18 cellular contexts compared by ENCODE assay signal in the genomic region with DNA sequence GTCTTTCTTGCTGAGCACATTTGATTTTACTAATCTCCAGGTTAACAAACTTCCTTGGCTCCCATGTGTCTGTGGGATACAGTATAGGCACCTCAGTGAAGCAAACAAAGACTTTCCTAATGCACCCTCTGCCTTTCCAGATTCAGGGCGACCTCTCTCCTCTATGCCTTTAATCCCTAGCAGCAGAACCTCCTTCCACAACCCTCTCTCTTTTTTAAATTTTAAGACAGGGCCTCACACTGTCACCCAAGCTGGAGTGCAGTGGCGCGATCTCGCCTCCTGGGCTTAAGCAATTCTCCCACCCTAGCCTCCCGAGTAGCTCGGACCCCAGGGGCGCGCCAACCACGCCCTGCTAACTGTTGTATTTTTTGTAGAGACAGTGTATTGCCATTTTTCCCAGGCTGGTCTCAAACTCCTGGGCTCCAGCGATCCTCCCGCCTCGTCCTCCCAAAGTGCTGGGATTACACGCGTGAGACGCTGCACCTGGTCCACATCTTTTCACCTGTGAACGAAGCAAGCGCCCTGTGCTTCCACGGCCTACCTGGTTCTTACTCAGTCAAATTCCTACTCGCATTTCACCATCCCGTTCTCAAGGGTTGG. TPM values are rescaled to one million over a fixed set of nuclear protein-coding genes. Genes with fewer than 3 reads are reported as not detected.
A peak's percentile ranks its signal among the peaks of the same experiment; 100 is the strongest.
DNase-seq lines count a peak whose midpoint lies in the region; ATAC-seq, FAIRE-seq and TF ChIP-seq lines count a peak whose summit lies in the region.
"Had no signal": no experiment of that assay in that cellular context is flagged by ENCODE, and none has a peak within 500 bp of the region (broad histone marks: within the 10 kb centered on the region; RNA-seq: fewer than 3 reads in every experiment).

No MANE protein-coding gene starts in this region.

- H3K4me2 ChIP-seq in HepG2 (ENCODE audit: low read depth, low read length): 0 out of 2 replicates have a peak overlapping the region, but pooled peaks have one; percentile 5
- H3K4me2 ChIP-seq: A549 had no signal

- peaks cover 28% of the 10 kb centered on the region for H3K79me2 ChIP-seq in HepG2 (ENCODE audit: insufficient read depth, low read length)

- no TSS peak for BruUV-seq in HepG2 (replicated peaks; lab: Mats Ljungman, UMichigan)

- CTCF ChIA-PET in HepG2 (lab: Yijun Ruan, JAX; ENCODE audit: low intra/inter-chr PET ratio, low total read pairs): no interaction called here

- POLR2A ChIA-PET in HepG2 (lab: Yijun Ruan, JAX): no interaction called here

- H3K9me3 ChIP-seq in HepG2 (ENCODE audit: low read length) (no peaks in the 10 kb centered on the region), right lobe of liver (no peaks in the 10 kb centered on the region), suprapubic skin (no peaks in the 10 kb centered on the region)
- H3K9me3 ChIP-seq: A549 had no signal

- TF ChIP-seq POLR2A in HepG2 (IDR thresholded peaks at IDR 0.05; ENCODE audit: insufficient read depth in 1 of 2, low read depth in 2 of 2, low read length in 2 of 2): no peak
- TF ChIP-seq POLR2A in right lobe of liver (IDR thresholded peaks at IDR 0.05): no peak
- no peak for TF ChIP-seq POLR2A in suprapubic skin (IDR thresholded peaks at IDR 0.05)

- no peak for FAIRE-seq in HepG2 (lab: Jason Lieb, UNC)
- FAIRE-seq: A549 had no signal

- DNase-seq in HepG2 (ENCODE audit: low spot score) (no peak), right lobe of liver (no peak), type B pancreatic cell (ENCODE audit: extremely low spot score, unreplicated experiment) (no peak), suprapubic skin (ENCODE audit: low spot score in 2 of 2) (no peak), NCI-H446 treated with DMSO at 0.1 percent for 48 hours (lab: John Stamatoyannopoulos, UW) (no peak)
- no peak for DNase-seq in activated effector memory CD4-positive, alpha-beta T cell treated with anti-CD3 and anti-CD28 coated beads, Interleukin-2, amount 50 U/mL, for 16 hours
- DNase-seq: COR-L47; HFFc6; NCI-H1105; NCI-H1694 treated with DMSO at 0.1 percent for 48 hours; NCI-H446; NK-92 treated with Interleukin-12 subunit alpha and Interleukin-12 subunit beta, amount 100 ng/mL, for 24 hours; SHP77 had no signal

- TF ChIP-seq CTCF in HepG2 (CRISPR knock-in tag; IDR thresholded peaks at IDR 0.05) (no peak), right lobe of liver (IDR thresholded peaks at IDR 0.05) (no peak), brain (conservative IDR thresholded peaks at IDR 0.05) (no peak), type B pancreatic cell (conservative IDR thresholded peaks at IDR 0.05) (peak; percentile 25), suprapubic skin (IDR thresholded peaks at IDR 0.05) (no peak)

- H2AFZ ChIP-seq in HepG2 (ENCODE audit: low read length): no peak overlapping the region

- H3K27me3 ChIP-seq in HepG2 (ENCODE audit: control insufficient read depth in 1 of 2, insufficient read depth in 2 of 2, low read length in 2 of 2) (no peaks in the 10 kb centered on the region), right lobe of liver (no peaks in the 10 kb centered on the region), suprapubic skin (no peaks in the 10 kb centered on the region)

- H3K4me3 Mint-ChIP-seq in IgD-negative memory B cell: peak overlapping the region in 3 of 4 donors; percentile 85 to 94 (median 93)
- H3K4me3 Mint-ChIP-seq in brain: peak overlapping the region in 3 of 5 experiments; percentile 2 to 83 (median 23)
- no peak overlapping the region for H3K4me3 Mint-ChIP-seq in type B pancreatic cell
- H3K4me3 Mint-ChIP-seq: CD14-positive monocyte, HFFc6 had no signal

- no peaks in the 10 kb centered on the region for H3K36me3 Mint-ChIP-seq in IgD-negative memory B cell
- peaks cover 4% of the 10 kb centered on the region for H3K36me3 Mint-ChIP-seq in brain
- peaks cover 3% of the 10 kb centered on the region for H3K36me3 Mint-ChIP-seq in type B pancreatic cell
- H3K36me3 Mint-ChIP-seq: CD14-positive monocyte had no signal

- H3K36me3 ChIP-seq in HepG2 (replicated peaks in 1 of 2; ENCODE audit: control insufficient read depth in 1 of 2, insufficient read depth in 2 of 2, low read length in 2 of 2) (no peaks in the 10 kb centered on the region), right lobe of liver (no peaks in the 10 kb centered on the region), suprapubic skin (no peaks in the 10 kb centered on the region)

- H3K9me3 Mint-ChIP-seq in IgD-negative memory B cell: no peaks in the 10 kb centered on the region
- no peaks in the 10 kb centered on the region for H3K9me3 Mint-ChIP-seq in brain
- H3K9me3 Mint-ChIP-seq in type B pancreatic cell: no peaks in the 10 kb centered on the region
- H3K9me3 Mint-ChIP-seq: CD14-positive monocyte, HFFc6 had no signal

- peaks cover 9% of the 10 kb centered on the region; the same call in 1 of the 2 replicates for H4K20me1 ChIP-seq in HepG2 (ENCODE audit: insufficient read depth, low read length)

- TF ChIP-seq EP300 in HepG2 (IDR thresholded peaks at IDR 0.05; ENCODE audit: low read depth in 2 of 2, low read length in 2 of 2) (no peak), HepG2 (CRISPR knock-in tag; IDR thresholded peaks at IDR 0.05; ENCODE audit: borderline replicate concordance) (no peak), suprapubic skin (IDR thresholded peaks at IDR 0.05) (no peak)

- in situ Hi-C loops in HepG2 (cut with HindIII; ENCODE audit: extremely low pct_ligation_motif_present, low pct_unique_long_range_greater_than_20kb): no loop called here

- no peak overlapping the region for H3K27ac ChIP-seq in HepG2 (ENCODE audit: extremely low read length, insufficient read depth, low read length)
- no peak overlapping the region for H3K27ac ChIP-seq in right lobe of liver
- no peak overlapping the region for H3K27ac ChIP-seq in suprapubic skin
- H3K27ac ChIP-seq: A549 had no signal

- ATAC-seq in HepG2 (no peak), right lobe of liver (no peak)
- ATAC-seq: A549, SK-N-SH treated with all-trans-retinoic acid at 6 μM for 48 hours had no signal

- H3K4me1 Mint-ChIP-seq in IgD-negative memory B cell (peaks cover 12 to 19% (median 14%) of the 10 kb centered on the region in 3 donors), brain (peaks cover 38% of the 10 kb centered on the region), type B pancreatic cell (ENCODE audit: unreplicated experiment) (peaks cover 23% of the 10 kb centered on the region)

- no peak overlapping the region for H3K4me3 ChIP-seq in HepG2 (replicated peaks in 1 of 3; ENCODE audit: insufficient read depth in 1 of 3, low read depth in 2 of 3, low read length in 3 of 3)
- H3K4me3 ChIP-seq in right lobe of liver: no peak overlapping the region
- H3K4me3 ChIP-seq in suprapubic skin: no peak overlapping the region
- H3K4me3 ChIP-seq: A549 had no signal

- intact Hi-C loops in HepG2 (cut with micrococcal nuclease; ENCODE audit: unreplicated experiment): no loop called here
- intact Hi-C loops in right lobe of liver (cut with DNase I): no loop called here

- no peaks in the 10 kb centered on the region for H3K27me3 Mint-ChIP-seq in IgD-negative memory B cell
- H3K27me3 Mint-ChIP-seq in brain: no peaks in the 10 kb centered on the region
- no peaks in the 10 kb centered on the region for H3K27me3 Mint-ChIP-seq in type B pancreatic cell

- WGBS in HepG2 (ENCODE audit: low lambda C conversion rate): 82% methylated on average over 20 of the region's 20 CpGs
- 94% methylated on average over 17 of the region's 20 CpGs for WGBS in right lobe of liver (ENCODE audit: insufficient coverage, low coverage, low lambda C conversion rate, missing lambda C conversion rate)
- WGBS in suprapubic skin: 94% methylated on average over 20 of the region's 20 CpGs

- TF ChIP-seq RAD21 in HepG2 (CRISPR knock-in tag; IDR thresholded peaks at IDR 0.05): no peak

- H3K4me1 ChIP-seq in HepG2 (ENCODE audit: insufficient read depth, low read length): peaks cover 52% of the 10 kb centered on the region
- peaks cover 0 to 19% (median 4%) of the 10 kb centered on the region in 4 donors for H3K4me1 ChIP-seq in right lobe of liver
- H3K4me1 ChIP-seq in suprapubic skin: peaks cover 39% of the 10 kb centered on the region

- peak overlapping the region in 1 of 3 donors; percentile 25 for H3K27ac Mint-ChIP-seq in IgD-negative memory B cell
- H3K27ac Mint-ChIP-seq in brain: peak overlapping the region in 1 of 5 experiments; percentile 26
- no peak overlapping the region for H3K27ac Mint-ChIP-seq in type B pancreatic cell
- H3K27ac Mint-ChIP-seq: CD14-positive monocyte, HFFc6 had no signal

- H3K9ac ChIP-seq in HepG2 (ENCODE audit: insufficient read depth, low read depth, low read length): no peak overlapping the region

RNA-seq across cellular contexts. Expression of gene HACD3, which starts 1.7 kb away (rescaled TPM):
- total RNA-seq in HepG2 (2016; rRNA removed; fragmentation: Illumina TruSeq; extraction: Trizol) (108 and 161 TPM in 2 replicates), right lobe of liver (10 to 100 TPM; 48.7 to 73.9 (median 61.7) TPM), type B pancreatic cell (ENCODE audit: low replicate concordance) (91.5 and 123 TPM in 2 replicates), suprapubic skin (10 to 100 TPM; 36.6 to 65.2 (median 44.9) TPM)
- 13.4 and 13.9 TPM in 2 replicates for total RNA-seq in HepG2 (2016; cell fraction: cytosol; rRNA removed; fragmentation: Illumina TruSeq; extraction: Trizol; ENCODE audit: low read depth)
- 111 and 164 TPM in 2 replicates for total RNA-seq in HepG2 (2016; cell fraction: insoluble cytoplasmic fraction; rRNA removed; fragmentation: Illumina TruSeq; extraction: Trizol)
- 45.2 and 51.9 TPM in 2 replicates for total RNA-seq in HepG2 (2016; cell fraction: membrane; rRNA removed; fragmentation: Illumina TruSeq; extraction: Trizol)
- 114 and 134 TPM in 2 replicates for total RNA-seq in HepG2 (2016; cell fraction: nucleus; rRNA removed; fragmentation: Illumina TruSeq; extraction: Trizol)
- polyA plus RNA-seq in HepG2 (2011; rRNA removed) (71.5 and 73.6 TPM in 2 replicates), IgD-negative memory B cell (25.7 TPM), brain (ENCODE audit: insufficient read depth, low read depth, low replicate concordance) (97.9 TPM)
- 49.0 and 79.5 TPM in 2 replicates for polyA plus RNA-seq in HepG2 (2011; cell fraction: cytosol; rRNA removed)
- polyA plus RNA-seq in HepG2 (2011; cell fraction: nucleus; rRNA removed): 13.2 and 18.7 TPM in 2 replicates
- 93.0 and 111 TPM in 2 replicates for polyA plus RNA-seq in HepG2 (2012)
- 10.0 and 10.2 TPM in 2 replicates for polyA plus RNA-seq in HepG2 (2016; cell fraction: cytosol; fragmentation: Illumina TruSeq; extraction: Trizol; ENCODE audit: low read depth)
- 78.4 and 81.1 TPM in 2 replicates for polyA plus RNA-seq in HepG2 (2016; cell fraction: insoluble cytoplasmic fraction; fragmentation: Illumina TruSeq; extraction: Trizol; ENCODE audit: low read depth)
- polyA plus RNA-seq in HepG2 (2016; cell fraction: membrane; fragmentation: Illumina TruSeq; extraction: Trizol; ENCODE audit: low read depth): 21.7 and 24.2 TPM in 2 replicates
- 124 TPM in 2 replicates for polyA plus RNA-seq in HepG2 (2016; cell fraction: nucleus; fragmentation: Illumina TruSeq; extraction: Trizol; ENCODE audit: insufficient read depth, low read depth)
- polyA minus RNA-seq in HepG2 (2011; rRNA and poly(A)+ RNA removed; ENCODE audit: low replicate concordance): 84.1 and 114 TPM in 2 replicates
- 61.3 and 74.8 TPM in 2 replicates for polyA minus RNA-seq in HepG2 (2011; cell fraction: cytosol; rRNA and poly(A)+ RNA removed)
- 39.7 and 52.5 TPM in 2 replicates for polyA minus RNA-seq in HepG2 (2011; cell fraction: nucleus; rRNA and poly(A)+ RNA removed)

RNA-seq across cellular contexts. Expression of gene DPP8, which starts 11.1 kb away (rescaled TPM):
- total RNA-seq in HepG2 (2016; rRNA removed; fragmentation: Illumina TruSeq; extraction: Trizol) (26.3 and 34.8 TPM in 2 replicates), right lobe of liver (10 to 100 TPM in 3 of 6 experiments, 1 to 10 TPM in 3; 7.6 to 12.3 (median 10.3) TPM), type B pancreatic cell (ENCODE audit: low replicate concordance) (25.0 and 27.4 TPM in 2 replicates), suprapubic skin (10 to 100 TPM; 22.2 to 58.3 (median 33.5) TPM)
- 23.0 and 25.9 TPM in 2 replicates for total RNA-seq in HepG2 (2016; cell fraction: cytosol; rRNA removed; fragmentation: Illumina TruSeq; extraction: Trizol; ENCODE audit: low read depth)
- total RNA-seq in HepG2 (2016; cell fraction: insoluble cytoplasmic fraction; rRNA removed; fragmentation: Illumina TruSeq; extraction: Trizol): 26.4 and 32.7 TPM in 2 replicates
- total RNA-seq in HepG2 (2016; cell fraction: membrane; rRNA removed; fragmentation: Illumina TruSeq; extraction: Trizol): 20.1 and 21.7 TPM in 2 replicates
- total RNA-seq in HepG2 (2016; cell fraction: nucleus; rRNA removed; fragmentation: Illumina TruSeq; extraction: Trizol): 23.4 and 30.5 TPM in 2 replicates
- polyA plus RNA-seq in HepG2 (2011; rRNA removed) (13.5 and 18.0 TPM in 2 replicates), IgD-negative memory B cell (46.5 TPM), brain (ENCODE audit: insufficient read depth, low read depth, low replicate concordance) (6.1 TPM)
- 9.2 and 11.8 TPM in 2 replicates for polyA plus RNA-seq in HepG2 (2011; cell fraction: cytosol; rRNA removed)
- polyA plus RNA-seq in HepG2 (2011; cell fraction: nucleus; rRNA removed): 9.5 and 12.0 TPM in 2 replicates
- polyA plus RNA-seq in HepG2 (2012): 15.2 and 16.0 TPM in 2 replicates
- 7.7 and 8.5 TPM in 2 replicates for polyA plus RNA-seq in HepG2 (2016; cell fraction: cytosol; fragmentation: Illumina TruSeq; extraction: Trizol; ENCODE audit: low read depth)
- polyA plus RNA-seq in HepG2 (2016; cell fraction: insoluble cytoplasmic fraction; fragmentation: Illumina TruSeq; extraction: Trizol; ENCODE audit: low read depth): 18.8 and 20.8 TPM in 2 replicates
- 6.8 and 8.8 TPM in 2 replicates for polyA plus RNA-seq in HepG2 (2016; cell fraction: membrane; fragmentation: Illumina TruSeq; extraction: Trizol; ENCODE audit: low read depth)
- 17.3 and 23.0 TPM in 2 replicates for polyA plus RNA-seq in HepG2 (2016; cell fraction: nucleus; fragmentation: Illumina TruSeq; extraction: Trizol; ENCODE audit: insufficient read depth, low read depth)
- 18.4 and 28.2 TPM in 2 replicates for polyA minus RNA-seq in HepG2 (2011; rRNA and poly(A)+ RNA removed; ENCODE audit: low replicate concordance)
- polyA minus RNA-seq in HepG2 (2011; cell fraction: cytosol; rRNA and poly(A)+ RNA removed): 22.0 and 23.1 TPM in 2 replicates
- 62.6 and 67.9 TPM in 2 replicates for polyA minus RNA-seq in HepG2 (2011; cell fraction: nucleus; rRNA and poly(A)+ RNA removed)
